In the genomic region with DNA sequence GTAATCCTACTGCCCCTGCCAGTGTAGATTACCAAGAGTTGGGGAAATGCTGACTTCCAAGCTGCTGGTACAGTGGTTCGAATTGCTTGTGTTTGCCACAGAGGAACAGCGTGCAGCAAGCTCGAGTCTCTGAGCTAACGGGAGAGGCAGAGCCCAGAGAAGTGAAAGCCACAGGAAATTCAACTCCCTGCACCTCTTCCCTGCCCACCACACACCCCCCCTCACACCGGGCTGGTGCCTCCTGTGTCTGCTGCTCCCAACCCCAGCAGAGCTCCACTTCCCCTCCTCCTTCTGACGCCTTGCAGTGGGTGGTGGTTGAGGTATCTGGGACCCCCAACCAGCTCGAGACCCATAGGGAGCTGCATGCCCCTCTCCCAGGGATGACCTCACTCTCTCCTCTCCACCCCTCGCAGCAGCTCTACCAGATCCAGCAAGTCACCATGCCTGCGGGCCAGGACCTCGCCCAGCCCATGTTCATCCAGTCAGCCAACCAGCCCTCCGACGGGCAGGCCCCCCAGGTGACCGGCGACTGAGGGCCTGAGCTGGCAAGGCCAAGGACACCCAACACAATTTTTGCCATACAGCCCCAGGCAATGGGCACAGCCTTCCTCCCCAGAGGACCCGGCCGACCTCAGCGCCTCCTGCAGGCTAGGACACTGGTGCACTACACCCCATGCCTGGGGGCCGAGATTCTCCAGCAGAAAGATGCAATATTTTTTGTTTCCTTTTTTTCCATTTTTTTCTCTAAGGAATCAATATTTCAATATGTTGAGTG, we compare ENCODE assay signal across 16 cellular contexts. TPM values are rescaled to one million over a fixed set of nuclear protein-coding genes. Genes with fewer than 3 reads are reported as not detected.
DNase-seq lines count a peak whose midpoint lies in the region; ATAC-seq, FAIRE-seq and TF ChIP-seq lines count a peak whose summit lies in the region.
"Had no signal": no experiment of that assay in that cellular context is flagged by ENCODE, and none has a peak within 500 bp of the region (broad histone marks: within the 10 kb centered on the region; RNA-seq: fewer than 3 reads in every experiment).

No MANE protein-coding gene starts in this region.

- no peaks in the 10 kb centered on the region for H4K20me1 ChIP-seq in HCT116 (ENCODE audit: insufficient read depth)
- H4K20me1 ChIP-seq in keratinocyte (ENCODE audit: control insufficient read depth, extremely low read depth, insufficient read depth, low read length): no peaks in the 10 kb centered on the region

- H3K36me3 Mint-ChIP-seq in activated CD4-positive, alpha-beta T cell treated with anti-CD3 and anti-CD28 coated beads for 36 hours (ENCODE audit: low read depth): peaks cover 44% of the 10 kb centered on the region
- peaks cover 2% of the 10 kb centered on the region for H3K36me3 Mint-ChIP-seq in activated naive CD8-positive, alpha-beta T cell

- no peak overlapping the region for H3K27ac ChIP-seq in HCT116 (ENCODE audit: low read depth, low read length)
- H3K27ac ChIP-seq in keratinocyte (ENCODE audit: control insufficient read depth, insufficient read depth, low read length): no peak overlapping the region
- H3K27ac ChIP-seq: ovary, transverse colon had no signal

- H3K27me3 ChIP-seq in HCT116 (ENCODE audit: insufficient read depth, low read length) (no peaks in the 10 kb centered on the region), keratinocyte (ENCODE audit: control insufficient read depth, extremely low read depth, insufficient read depth, low read length) (no peaks in the 10 kb centered on the region)
- H3K27me3 ChIP-seq: ovary, transverse colon had no signal

- H3K36me3 ChIP-seq in HCT116 (ENCODE audit: control insufficient read depth in 1 of 2, insufficient read depth in 2 of 2, low read length in 2 of 2) (peaks cover 14 to 17% of the 10 kb centered on the region in 2 experiments; a peak in 3 of 4 replicates), keratinocyte (ENCODE audit: control insufficient read depth in 2 of 2, extremely low read depth in 1 of 2, insufficient read depth in 2 of 2, low read length in 2 of 2) (peaks cover 19 to 22% of the 10 kb centered on the region in 2 experiments)
- H3K36me3 ChIP-seq: ovary had no signal

- H3K4me1 ChIP-seq in HCT116 (ENCODE audit: control insufficient read depth in 1 of 2, insufficient read depth in 2 of 2, low read length in 2 of 2) (no peaks in the 10 kb centered on the region), keratinocyte (ENCODE audit: control insufficient read depth, extremely low read depth, insufficient read depth, low read length) (peaks cover 23% of the 10 kb centered on the region)

- intact Hi-C loops in activated CD4-positive, alpha-beta T cell treated with anti-CD3 and anti-CD28 coated beads for 36 hours (cut with DNase I, micrococcal nuclease): loop anchor here in 1 of 2 experiments (5.0 kb wide), 1 partner anchor 158 kb away; no protein-coding TSS in a partner anchor
- intact Hi-C loops in HCT116 (cut with micrococcal nuclease): no loop called here

- H3K9me3 ChIP-seq in HCT116 (ENCODE audit: control insufficient read depth in 1 of 2, insufficient read depth in 1 of 2, low read depth in 1 of 2, low read length in 2 of 2) (no peaks in the 10 kb centered on the region), keratinocyte (ENCODE audit: control insufficient read depth, low read depth, low read length) (no peaks in the 10 kb centered on the region)
- H3K9me3 ChIP-seq: ovary, transverse colon had no signal

- TF ChIP-seq POLR2A in HCT116 (IDR thresholded peaks at IDR 0.05; ENCODE audit: borderline replicate concordance, extremely low read depth, insufficient read depth, insufficient read length): no peak

- RAD21 ChIA-PET in HCT116 (lab: Charles Lee; ENCODE audit: low non-redundant PET in 1 of 2, low total read pairs in 2 of 2, uncharacterized antibody in 2 of 2, unreplicated experiment in 2 of 2): interaction anchor here in 1 of 2 experiments (0.6 kb wide), 1 partner anchor 67 kb away, joined by 4 read pairs; no protein-coding TSS in a partner anchor

- CTCF ChIA-PET in activated CD4-positive, alpha-beta T cell treated with anti-CD3 and anti-CD28 coated beads for 36 hours (lab: Charles Lee): interaction anchor here (1.2 to 6.2 kb wide), 5 partner anchors 15 to 160 kb away, joined by 3 to 48 read pairs (median 4); no protein-coding TSS in a partner anchor
- CTCF ChIA-PET in HCT116 (lab: Charles Lee): interaction anchor here (0.7 to 5.6 kb wide), 3 partner anchors 13 to 181 kb away, joined by 3 to 42 read pairs (median 5); no protein-coding TSS in a partner anchor

- POLR2A ChIA-PET in activated CD4-positive, alpha-beta T cell treated with anti-CD3 and anti-CD28 coated beads for 36 hours (lab: Charles Lee): no interaction called here
- POLR2A ChIA-PET in HCT116 (lab: Charles Lee): no interaction called here

- H2AFZ ChIP-seq in HCT116 (ENCODE audit: low read depth, low read length, poor library complexity, severe bottlenecking) (no peak overlapping the region), keratinocyte (ENCODE audit: control insufficient read depth, low read length) (no peak overlapping the region)

- H3K4me3 Mint-ChIP-seq in activated CD4-positive, alpha-beta T cell treated with anti-CD3 and anti-CD28 coated beads for 36 hours: no peak overlapping the region
- no peak overlapping the region for H3K4me3 Mint-ChIP-seq in activated naive CD8-positive, alpha-beta T cell
- H3K4me3 Mint-ChIP-seq: activated T-helper 1 cell treated with anti-CD3 and anti-CD28 coated beads, Interleukin-12 subunit alpha, Interleukin-12 subunit beta, Interleukin-2, Interleukin-4 antibody, amounts not matched to agents 30 ng/mL and 10 ng/mL and 1 ng/mL, durations not matched to agents 14 hours and 24 hours and 36 hours; IgD-negative memory B cell had no signal

- H3K9ac ChIP-seq in HCT116 (ENCODE audit: low read length) (no peak overlapping the region), keratinocyte (ENCODE audit: control insufficient read depth, extremely low read depth, insufficient read depth, low read length) (no peak overlapping the region)

- H3K9me3 Mint-ChIP-seq in activated CD4-positive, alpha-beta T cell treated with anti-CD3 and anti-CD28 coated beads for 36 hours (ENCODE audit: low read depth): no peaks in the 10 kb centered on the region
- H3K9me3 Mint-ChIP-seq in activated naive CD8-positive, alpha-beta T cell (ENCODE audit: low read depth): no peaks in the 10 kb centered on the region
- H3K9me3 Mint-ChIP-seq: activated T-helper 1 cell treated with anti-CD3 and anti-CD28 coated beads, Interleukin-12 subunit alpha, Interleukin-12 subunit beta, Interleukin-2, Interleukin-4 antibody, amounts not matched to agents 30 ng/mL and 10 ng/mL and 1 ng/mL, durations not matched to agents 14 hours and 24 hours and 36 hours; IgD-negative memory B cell had no signal

- FAIRE-seq in keratinocyte (lab: Jason Lieb, UNC): no peak

- H3K79me2 ChIP-seq in HCT116 (ENCODE audit: insufficient read depth, low read length): no peaks in the 10 kb centered on the region
- no peaks in the 10 kb centered on the region for H3K79me2 ChIP-seq in keratinocyte (ENCODE audit: control insufficient read depth, insufficient read depth, low read length)

- peak overlapping the region; percentile 33 for H3K27ac Mint-ChIP-seq in activated CD4-positive, alpha-beta T cell treated with anti-CD3 and anti-CD28 coated beads for 36 hours
- H3K27ac Mint-ChIP-seq in activated naive CD8-positive, alpha-beta T cell: peak overlapping the region; percentile 68

- H3K27me3 Mint-ChIP-seq in activated CD4-positive, alpha-beta T cell treated with anti-CD3 and anti-CD28 coated beads for 36 hours: no peaks in the 10 kb centered on the region
- H3K27me3 Mint-ChIP-seq in activated naive CD8-positive, alpha-beta T cell: no peaks in the 10 kb centered on the region
- H3K27me3 Mint-ChIP-seq: IgD-negative memory B cell had no signal

- TF ChIP-seq CTCF in HCT116 (IDR thresholded peaks at IDR 0.05 in 2 of 3, conservative IDR thresholded peaks at IDR 0.05 in 1 of 3; ENCODE audit: borderline replicate concordance in 1 of 3, insufficient read depth in 1 of 3, low read depth in 2 of 3, low read length in 2 of 3) (peak in 2 of 3 experiments; percentile 3 to 43; a peak in 2 of 6 replicates), keratinocyte (optimal IDR thresholded peaks at IDR 0.05 in 1 of 3, IDR thresholded peaks at IDR 0.05 in 1 of 3, conservative IDR thresholded peaks at IDR 0.05 in 1 of 3; ENCODE audit: extremely low read depth in 1 of 3, insufficient read depth in 2 of 3, low read length in 3 of 3) (peak in 2 of 3 experiments; percentile 7 to 30)

- no peak for TF ChIP-seq RAD21 in HCT116 (IDR thresholded peaks at IDR 0.05; ENCODE audit: low read depth)

- H3K4me3 ChIP-seq in HCT116 (replicated peaks in 1 of 2; ENCODE audit: low read depth in 1 of 2, low read length in 2 of 2): no peak overlapping the region
- H3K4me3 ChIP-seq in keratinocyte (ENCODE audit: control insufficient read depth in 2 of 3, extremely low read depth in 1 of 3, insufficient read depth in 2 of 3, low read depth in 1 of 3, low read length in 3 of 3): no peak overlapping the region
- H3K4me3 ChIP-seq: ovary, transverse colon had no signal

- peaks cover 5% of the 10 kb centered on the region for H3K4me1 Mint-ChIP-seq in activated CD4-positive, alpha-beta T cell treated with anti-CD3 and anti-CD28 coated beads for 36 hours
- H3K4me1 Mint-ChIP-seq in activated naive CD8-positive, alpha-beta T cell (ENCODE audit: low read depth): peaks cover 10% of the 10 kb centered on the region

- H3K4me2 ChIP-seq in HCT116 (ENCODE audit: low read length) (no peak overlapping the region), keratinocyte (ENCODE audit: control insufficient read depth, extremely low read depth, insufficient read depth, low read depth, low read length) (no peak overlapping the region)

- no peaks in the 10 kb centered on the region for H3K9me2 ChIP-seq in HCT116 (ENCODE audit: insufficient read depth)

- dilution Hi-C loops in keratinocyte (cut with MboI; ENCODE audit: extremely low pct_ligation_motif_present, low sequenced_read_pairs): no loop called here

- no peaks in the 10 kb centered on the region for H3K9me1 ChIP-seq in keratinocyte (ENCODE audit: control insufficient read depth, extremely low read depth, insufficient read depth, low read length)

- DNase-seq in activated CD4-positive, alpha-beta T cell treated with anti-CD3 and anti-CD28 coated beads for 36 hours: no peak
- DNase-seq in activated CD4-positive, alpha-beta T cell treated with anti-CD3 and anti-CD28 coated beads, Interleukin-2, amount 50 U/mL, for 48 hours: no peak
- DNase-seq in HCT116 (ENCODE audit: low read depth, low spot score): no peak
- DNase-seq in keratinocyte (ENCODE audit: low read depth, low spot score): no peak
- DNase-seq in stimulated activated CD4-positive, alpha-beta T cell treated with anti-CD3 and anti-CD28 coated beads, Interleukin-4, amount 100 ng/mL, for 1 hour: no peak
- DNase-seq in iPS-NIHi11 (ENCODE audit: low spot score): no peak
- DNase-seq: 8988T; cerebellar nuclear complex; NCI-H187; ovary; stimulated activated CD4-positive, alpha-beta T cell treated with anti-CD3 and anti-CD28 coated beads, Interleukin-15, amount 100 ng/mL, for 24 hours; transverse colon had no signal

- no TSS peak for BruUV-seq in HCT116 (replicated peaks; lab: Mats Ljungman, UMichigan)

- ATAC-seq in activated CD4-positive, alpha-beta T cell treated with anti-CD3 and anti-CD28 coated beads for 36 hours: no peak
- ATAC-seq in HCT116 (no peak), HG02870 (IDR thresholded peaks at IDR 0.05; ENCODE audit: unreplicated experiment) (no peak)

RNA-seq across cellular contexts. Expression of gene KCNQ4, which starts 13.1 kb away (rescaled TPM):
- total RNA-seq in activated CD4-positive, alpha-beta T cell treated with anti-CD3 and anti-CD28 coated beads for 36 hours: under 1 TPM; 0.43 to 0.58 TPM
- total RNA-seq in HCT116 (2021; ENCODE audit: unreplicated experiment): 4.1 TPM
- polyA plus RNA-seq in HCT116 (2012): 4.2 and 4.7 TPM in 2 replicates
- 0.02 to 0.03 TPM in 2 of 3 replicates, not detected in the other for polyA plus RNA-seq in keratinocyte
- not detected for polyA plus RNA-seq in keratinocyte (2011; ENCODE audit: low read depth)
- 0.08 TPM in 1 of 2 replicates, not detected in the other for polyA plus RNA-seq in keratinocyte (2011; cell fraction: cytosol; rRNA removed)
- polyA plus RNA-seq in keratinocyte (2011; cell fraction: nucleus; rRNA removed): 0.13 and 0.15 TPM in 2 replicates
- 0.03 and 0.16 TPM in 2 replicates for polyA plus RNA-seq in keratinocyte (2012; ENCODE audit: low replicate concordance)
- polyA minus RNA-seq in keratinocyte: 0.10 to 0.30 TPM in 2 of 3 replicates, not detected in the other
- not detected for polyA minus RNA-seq in keratinocyte (2011; cell fraction: cytosol; rRNA and poly(A)+ RNA removed)
- polyA minus RNA-seq in keratinocyte (2011; cell fraction: nucleus; rRNA and poly(A)+ RNA removed): not detected in 2 replicates
- polyA plus RNA-seq: IgD-negative memory B cell had no signal
